22 cellular contexts compared by ENCODE assay signal in genomic region chr3:122586918-122587317, GRCh38. TPM values are rescaled to one million over a fixed set of nuclear protein-coding genes. Genes with fewer than 3 reads are reported as not detected.
"Had no signal": no experiment of that assay in that cellular context is flagged by ENCODE, and none has a peak within 500 bp of the region (broad histone marks: within the 10 kb centered on the region; RNA-seq: fewer than 3 reads in every experiment).

No MANE protein-coding gene starts in this region.

- H3K4me3 ChIP-seq: heart left ventricle, left lung, SK-N-MC, stomach, vagina had no signal

- H3K27ac ChIP-seq: brain microvascular endothelial cell, heart left ventricle, left lung, SK-N-MC, stomach, vagina had no signal

- H3K36me3 ChIP-seq: brain microvascular endothelial cell, heart left ventricle, left lung, stomach, vagina had no signal

- DNase-seq: activated CD4-positive, alpha-beta T cell treated with anti-CD3 and anti-CD28 coated beads, Interleukin-2, amount 50 U/mL, for 4 hours; activated CD8-positive, alpha-beta memory T cell treated with anti-CD3 and anti-CD28 coated beads, Interleukin-2, amount 50 U/mL, for 4 hours; activated gamma-delta T cell; activated T-cell treated with anti-CD3 and anti-CD28 coated beads, Interleukin-2, amount 50 U/mL, for 72 hours; aorta; brain microvascular endothelial cell; central memory CD4-positive, alpha-beta T cell; erythroblast; foreskin melanocyte; heart left ventricle; left lung; midbrain; retina; stimulated activated CD8-positive, alpha-beta memory T cell treated with anti-CD3 and anti-CD28 coated beads, Interleukin-4, amount 100 ng/mL, for 48 hours; stomach; trophoblast cell had no signal

- H3K27me3 ChIP-seq: brain microvascular endothelial cell, heart left ventricle, left lung, stomach, vagina had no signal

- FAIRE-seq: colon, endometrium had no signal

- ATAC-seq: activated T-cell treated with anti-CD3 and anti-CD28 coated beads, Interleukin-2, amount 50 U/mL, for 72 hours; heart left ventricle; left lung had no signal

- H3K27ac Mint-ChIP-seq: activated T-cell treated with anti-CD3 and anti-CD28 coated beads, Interleukin-2, amount 50 U/mL, for 72 hours had no signal

- H3K4me3 Mint-ChIP-seq: activated T-cell treated with anti-CD3 and anti-CD28 coated beads, Interleukin-2, amount 50 U/mL, for 72 hours; neural crest cell had no signal

- H3K4me1 ChIP-seq: heart left ventricle, left lung, stomach, vagina had no signal

RNA-seq across cellular contexts. Expression of gene PARP15, which starts 9.5 kb away (rescaled TPM):
- total RNA-seq: kidney epithelial cell, neural crest cell had no signal
